In the genomic region with DNA sequence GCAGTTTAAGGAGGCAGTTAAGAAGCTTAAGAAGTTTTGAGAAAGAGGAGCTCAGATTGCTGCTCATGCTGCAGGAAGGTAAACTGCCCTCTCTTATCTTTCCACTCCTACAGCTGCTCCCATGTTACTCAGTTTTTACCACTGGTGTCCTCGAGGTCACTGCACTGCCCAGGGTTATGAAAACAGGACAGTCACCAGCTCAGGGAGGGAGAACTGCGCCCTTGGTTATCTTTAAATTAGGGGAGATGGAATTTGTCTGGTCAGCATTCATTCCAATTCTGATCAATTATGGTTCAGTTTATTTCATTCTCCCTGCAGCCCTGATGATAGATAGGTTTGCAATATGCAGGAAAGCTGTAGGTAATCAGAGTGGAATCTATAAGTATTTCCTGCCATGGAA, we compare ENCODE assay signal across 1 cellular context.
TF ChIP-seq lines count a peak whose summit lies in the region.

No MANE protein-coding gene starts in this region.

TF ChIP-seq in SK-N-SH, 30 proteins besides CTCF, POLR2A, EP300 and RAD21 (continued from another document):
- no peak for TF ChIP-seq MXI1 (IDR thresholded peaks at IDR 0.05; ENCODE audit: low read depth, low read length)
- TF ChIP-seq TCF12 (IDR thresholded peaks at IDR 0.05) = no peak
- no peak for TF ChIP-seq ELF1 (IDR thresholded peaks at IDR 0.05)
- no peak for TF ChIP-seq CHD2 (IDR thresholded peaks at IDR 0.05; ENCODE audit: low read length, partially characterized antibody)
